In genomic region chr4:8730681-8731080, GRCh38 we compare ENCODE assay signal across 22 cellular contexts.
DNase-seq lines count a peak whose midpoint lies in the region; ATAC-seq and TF ChIP-seq lines count a peak whose summit lies in the region.
"Had no signal": no experiment of that assay in that cellular context is flagged by ENCODE, and none has a peak within 500 bp of the region (broad histone marks: within the 10 kb centered on the region; RNA-seq: fewer than 3 reads in every experiment).

No MANE protein-coding gene starts in this region.

- CTCF ChIA-PET in activated CD8-positive, alpha-beta memory T cell treated with anti-CD3 and anti-CD28 coated beads, Interleukin-2, amount 10 ng/mL, durations not matched to agents 7 days and 5 days (lab: Charles Lee): no interaction called here
- CTCF ChIA-PET in PC-9 (lab: Charles Lee): no interaction called here

- H3K9me3 Mint-ChIP-seq in activated CD8-positive, alpha-beta memory T cell treated with anti-CD3 and anti-CD28 coated beads, Interleukin-2, amount 10 ng/mL, durations not matched to agents 7 days and 5 days (ENCODE audit: low read depth): peaks cover 7% of the 10 kb centered on the region
- peaks cover 0 to 5% of the 10 kb centered on the region in 2 donors for H3K9me3 Mint-ChIP-seq in natural killer cell

- DNase-seq in activated CD8-positive, alpha-beta memory T cell treated with anti-CD3 and anti-CD28 coated beads, Interleukin-2, amount 10 ng/mL, durations not matched to agents 7 days and 5 days: peak; percentile 28
- no peak for DNase-seq in activated CD8-positive, alpha-beta memory T cell treated with anti-CD3 and anti-CD28 coated beads for 24 hours
- DNase-seq in coronary artery (ENCODE audit: low spot score): peak; percentile 28
- peak; percentile 6 for DNase-seq in natural killer cell
- peak; percentile 23 for DNase-seq in stomach
- no peak for DNase-seq in GM03348 (ENCODE audit: low spot score)
- DNase-seq in PC-9: no peak
- DNase-seq: 8988T, ACHN, Calu3, DMS79 treated with DMSO at 0.1 percent for 48 hours, GF-D8, HCEC 1CT, NCI-H1048, NCI-H1417 treated with DMSO at 0.1 percent for 48 hours, NCI-H1694 treated with DMSO at 0.1 percent for 48 hours, NCI-H2081, NCI-H2227 treated with DMSO at 0.1 percent for 48 hours, NCI-H526 treated with DMSO at 0.1 percent for 48 hours, SHP77 treated with DMSO at 0.1 percent for 48 hours had no signal

- H3K4me1 ChIP-seq in stomach: no peaks in the 10 kb centered on the region
- no peaks in the 10 kb centered on the region for H3K4me1 ChIP-seq in PC-9 (replicated peaks; ENCODE audit: insufficient read depth)
- H3K4me1 ChIP-seq: Peyer's patch had no signal

- peaks cover 3% of the 10 kb centered on the region for H3K4me1 Mint-ChIP-seq in activated CD8-positive, alpha-beta memory T cell treated with anti-CD3 and anti-CD28 coated beads, Interleukin-2, amount 10 ng/mL, durations not matched to agents 7 days and 5 days
- peaks cover 0 to 10% of the 10 kb centered on the region in 2 donors for H3K4me1 Mint-ChIP-seq in natural killer cell

- no peak overlapping the region for H3K4me3 ChIP-seq in coronary artery
- no peak overlapping the region for H3K4me3 ChIP-seq in stomach
- no peak overlapping the region for H3K4me3 ChIP-seq in PC-9
- H3K4me3 ChIP-seq: Peyer's patch had no signal

- no peaks in the 10 kb centered on the region for H3K27me3 Mint-ChIP-seq in activated CD8-positive, alpha-beta memory T cell treated with anti-CD3 and anti-CD28 coated beads, Interleukin-2, amount 10 ng/mL, durations not matched to agents 7 days and 5 days
- H3K27me3 Mint-ChIP-seq in natural killer cell (ENCODE audit: low read depth in 2 of 2): no peaks in the 10 kb centered on the region

- no peak for ATAC-seq in activated CD8-positive, alpha-beta memory T cell treated with anti-CD3 and anti-CD28 coated beads, Interleukin-2, amount 10 ng/mL, durations not matched to agents 7 days and 5 days
- ATAC-seq in natural killer cell: no peak
- no peak for ATAC-seq in HG02852 (IDR thresholded peaks at IDR 0.05; ENCODE audit: unreplicated experiment)

- H3K4me2 ChIP-seq in PC-9: no peak overlapping the region

- H3K9me2 ChIP-seq in PC-9 (ENCODE audit: insufficient read depth): no peaks in the 10 kb centered on the region

- peaks cover 0 to 7% (median 3%) of the 10 kb centered on the region in 4 donors for H3K9me3 ChIP-seq in stomach
- no peaks in the 10 kb centered on the region for H3K9me3 ChIP-seq in PC-9 (ENCODE audit: insufficient read depth, low read depth)
- H3K9me3 ChIP-seq: Peyer's patch had no signal

- no peak for TF ChIP-seq POLR2A in stomach (IDR thresholded peaks at IDR 0.05)

- TF ChIP-seq CTCF in coronary artery (IDR thresholded peaks at IDR 0.05): no peak
- no peak for TF ChIP-seq CTCF in natural killer cell (IDR thresholded peaks at IDR 0.05)
- no peak for TF ChIP-seq CTCF in stomach (IDR thresholded peaks at IDR 0.05)
- no peak for TF ChIP-seq CTCF in PC-9 (conservative IDR thresholded peaks at IDR 0.05)

- WGBS in stomach, 5 donors: 86 to 94% (median 89%) methylated on average over 6 of the region's 6 CpGs

- H3K27me3 ChIP-seq in stomach: peaks cover 0 to 31% (median 5%) of the 10 kb centered on the region in 3 donors
- H3K27me3 ChIP-seq in PC-9 (ENCODE audit: insufficient read depth, low read depth): peaks cover 72% of the 10 kb centered on the region
- H3K27me3 ChIP-seq: Peyer's patch had no signal

- BruUV-seq in PC-9 (replicated peaks; lab: Mats Ljungman, UMichigan): no TSS peak

- TF ChIP-seq EP300 in stomach (IDR thresholded peaks at IDR 0.05): no peak

- intact Hi-C loops in natural killer cell (cut with micrococcal nuclease) (no loop called here), stomach (cut with DNase I; ENCODE audit: low total_unique reads) (no loop called here), PC-9 (cut with micrococcal nuclease; ENCODE audit: unreplicated experiment) (no loop called here)

- H3K4me3 Mint-ChIP-seq in activated CD8-positive, alpha-beta memory T cell treated with anti-CD3 and anti-CD28 coated beads, Interleukin-2, amount 10 ng/mL, durations not matched to agents 7 days and 5 days: no peak overlapping the region
- no peak overlapping the region for H3K4me3 Mint-ChIP-seq in natural killer cell

- H4K20me1 ChIP-seq in PC-9 (ENCODE audit: insufficient read depth): no peaks in the 10 kb centered on the region

- H3K36me3 ChIP-seq in stomach: no peaks in the 10 kb centered on the region
- H3K36me3 ChIP-seq in PC-9 (ENCODE audit: low read depth): no peaks in the 10 kb centered on the region
- H3K36me3 ChIP-seq: Peyer's patch had no signal

- no peak overlapping the region for H3K27ac ChIP-seq in coronary artery
- no peak overlapping the region for H3K27ac ChIP-seq in stomach
- no peak overlapping the region for H3K27ac ChIP-seq in PC-9
- H3K27ac ChIP-seq: Peyer's patch had no signal

- no peak overlapping the region for H2AFZ ChIP-seq in PC-9

- POLR2A ChIA-PET in PC-9 (lab: Charles Lee; ENCODE audit: unreplicated experiment): no interaction called here

- H3F3A ChIP-seq in PC-9 (ENCODE audit: insufficient read depth, low read depth): no peaks in the 10 kb centered on the region

- H3K79me2 ChIP-seq in PC-9 (ENCODE audit: low read depth): no peaks in the 10 kb centered on the region

- H3K36me3 Mint-ChIP-seq in activated CD8-positive, alpha-beta memory T cell treated with anti-CD3 and anti-CD28 coated beads, Interleukin-2, amount 10 ng/mL, durations not matched to agents 7 days and 5 days: no peaks in the 10 kb centered on the region
- no peaks in the 10 kb centered on the region for H3K36me3 Mint-ChIP-seq in natural killer cell

- no peak overlapping the region for H3K27ac Mint-ChIP-seq in activated CD8-positive, alpha-beta memory T cell treated with anti-CD3 and anti-CD28 coated beads, Interleukin-2, amount 10 ng/mL, durations not matched to agents 7 days and 5 days
- no peak overlapping the region for H3K27ac Mint-ChIP-seq in natural killer cell

Comparison
In these comparisons a context has a peak if more than half of its experiments do, and no peak if none do; other contexts are left out.
1. DNase-seq: peak in activated CD8-positive, alpha-beta memory T cell treated with anti-CD3 and anti-CD28 coated beads, Interleukin-2, amount 10 ng/mL, durations not matched to agents 7 days and 5 days (single experiment), coronary artery (single experiment), natural killer cell (single experiment) and stomach (single experiment); none in activated CD8-positive, alpha-beta memory T cell treated with anti-CD3 and anti-CD28 coated beads for 24 hours (single experiment), GM03348 (single experiment) and PC-9 (0 of 2).